35 cellular contexts compared by ENCODE assay signal in the genomic region with DNA sequence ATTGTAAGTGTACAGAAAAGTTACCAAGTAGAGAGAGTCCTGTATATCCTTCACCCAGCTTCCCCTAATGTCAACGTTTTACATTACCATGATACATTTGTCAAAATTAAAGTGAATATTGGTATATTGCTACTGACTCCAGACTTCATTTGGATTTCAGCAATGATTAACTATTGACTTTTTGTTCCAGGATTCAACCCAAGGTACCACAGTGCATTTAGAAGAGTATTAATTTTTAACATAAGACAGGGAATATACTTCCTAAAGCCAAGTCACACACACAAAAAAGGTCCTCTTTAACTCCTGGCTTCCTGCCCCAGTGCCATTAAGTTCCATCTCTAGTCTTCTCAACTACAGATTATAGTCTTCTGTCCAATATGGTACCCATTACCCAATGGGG.
"Had no signal": no experiment of that assay in that cellular context is flagged by ENCODE, and none has a peak within 500 bp of the region (broad histone marks: within the 10 kb centered on the region; RNA-seq: fewer than 3 reads in every experiment).

No MANE protein-coding gene starts in this region.

- H3K9me3 ChIP-seq: MG63 had no signal

- H3K4me3 ChIP-seq: MG63 had no signal

- H3K36me3 ChIP-seq: MG63 had no signal

- DNase-seq: Kasumi-1, MG63, MM.1S, MV-4-11, NCI-H1048, NCI-H1092, NCI-H1092 treated with DMSO at 0.1 percent for 48 hours, NCI-H1105, NCI-H1105 treated with DMSO at 0.1 percent for 48 hours, NCI-H1417, NCI-H1417 treated with DMSO at 0.1 percent for 48 hours, NCI-H1436, NCI-H1436 treated with DMSO at 0.1 percent for 48 hours, NCI-H146, NCI-H1694, NCI-H1694 treated with DMSO at 0.1 percent for 48 hours, NCI-H187, NCI-H187 treated with DMSO at 0.1 percent for 48 hours, NCI-H1930, NCI-H2029, NCI-H2029 treated with DMSO at 0.1 percent for 48 hours, NCI-H2081, NCI-H2081 treated with DMSO at 0.1 percent for 48 hours, NCI-H2107, NCI-H2171, NCI-H2171 treated with DMSO at 0.1 percent for 48 hours, NCI-H2227 treated with DMSO at 0.1 percent for 48 hours, NCI-H226, NCI-H345, NCI-H446, NCI-H446 treated with DMSO at 0.1 percent for 48 hours, NCI-H510A, NCI-H510A treated with DMSO at 0.1 percent for 48 hours, NCI-H524, NCI-H524 treated with DMSO at 0.1 percent for 48 hours had no signal
